In genomic region chrX:48507246-48507645, GRCh38 we compare ENCODE assay signal across 17 cellular contexts. TPM values are rescaled to one million over a fixed set of nuclear protein-coding genes. Genes with fewer than 3 reads are reported as not detected.
DNase-seq lines count a peak whose midpoint lies in the region; ATAC-seq, FAIRE-seq and TF ChIP-seq lines count a peak whose summit lies in the region.
"Had no signal": no experiment of that assay in that cellular context is flagged by ENCODE, and none has a peak within 500 bp of the region (broad histone marks: within the 10 kb centered on the region; RNA-seq: fewer than 3 reads in every experiment).

No MANE protein-coding gene starts in this region.

- POLR2A ChIA-PET in activated CD8-positive, alpha-beta T cell treated with anti-CD3 and anti-CD28 coated beads for 36 hours (lab: Charles Lee) = no interaction called here

- no peaks in the 10 kb centered on the region for H3K27me3 ChIP-seq in spleen (replicated peaks in 1 of 7)

- H3K9me3 ChIP-seq in kidney (ENCODE audit: control insufficient read depth in 1 of 2, low read length in 2 of 2) = no peaks in the 10 kb centered on the region
- H3K9me3 ChIP-seq in spleen = no peaks in the 10 kb centered on the region

- no peaks in the 10 kb centered on the region for H3K27me3 Mint-ChIP-seq in stimulated activated naive CD8-positive, alpha-beta T cell treated with anti-CD3 and anti-CD28 coated beads, Interleukin-15, Interleukin-2, amounts not matched to agents 100 ng/mL and 50 ng/mL, for 24 hours
- H3K27me3 Mint-ChIP-seq in activated CD8-positive, alpha-beta T cell treated with anti-CD3 and anti-CD28 coated beads for 36 hours = no peaks in the 10 kb centered on the region
- H3K27me3 Mint-ChIP-seq in type B pancreatic cell = no peaks in the 10 kb centered on the region

- H3K27ac ChIP-seq in kidney (ENCODE audit: low read depth in 2 of 2, low read length in 2 of 2) = no peak overlapping the region
- H3K27ac ChIP-seq in spleen = no peak overlapping the region

- H3K27ac Mint-ChIP-seq in stimulated activated naive CD8-positive, alpha-beta T cell treated with anti-CD3 and anti-CD28 coated beads, Interleukin-15, Interleukin-2, amounts not matched to agents 100 ng/mL and 50 ng/mL, for 24 hours = no peak overlapping the region
- H3K27ac Mint-ChIP-seq in activated CD8-positive, alpha-beta T cell treated with anti-CD3 and anti-CD28 coated beads for 36 hours = no peak overlapping the region
- H3K27ac Mint-ChIP-seq in type B pancreatic cell = no peak overlapping the region

- H3K36me3 ChIP-seq in kidney (ENCODE audit: control insufficient read depth in 1 of 2, insufficient read depth in 2 of 2, low read length in 2 of 2) = no peaks in the 10 kb centered on the region
- peaks cover 0 to 4% (median 0%) of the 10 kb centered on the region in 6 donors for H3K36me3 ChIP-seq in spleen

- no peak for FAIRE-seq in kidney (lab: Jason Lieb, UNC)
- FAIRE-seq: GM12892, H1 had no signal

- H3K4me3 Mint-ChIP-seq in stimulated activated naive CD8-positive, alpha-beta T cell treated with anti-CD3 and anti-CD28 coated beads, Interleukin-15, Interleukin-2, amounts not matched to agents 100 ng/mL and 50 ng/mL, for 24 hours = peak overlapping the region; percentile 32
- peak overlapping the region; percentile 33 for H3K4me3 Mint-ChIP-seq in activated CD8-positive, alpha-beta T cell treated with anti-CD3 and anti-CD28 coated beads for 36 hours
- no peak overlapping the region for H3K4me3 Mint-ChIP-seq in type B pancreatic cell

- peaks cover 5% of the 10 kb centered on the region in 2 donors for H3K4me1 ChIP-seq in kidney (ENCODE audit: control insufficient read depth in 1 of 2, insufficient read depth in 1 of 2, low read depth in 1 of 2, low read length in 2 of 2)
- peaks cover 0 to 18% (median 8%) of the 10 kb centered on the region in 6 donors for H3K4me1 ChIP-seq in spleen

- no peak for DNase-seq in stimulated activated naive CD8-positive, alpha-beta T cell treated with anti-CD3 and anti-CD28 coated beads, Interleukin-15, Interleukin-2, amounts not matched to agents 100 U/mL and 50 U/mL, for 24 hours
- DNase-seq in activated CD8-positive, alpha-beta T cell treated with anti-CD3 and anti-CD28 coated beads for 36 hours = no peak
- DNase-seq in kidney = peak; percentile 6
- DNase-seq in spleen = peak; percentile 13
- DNase-seq in OCI-M2 (lab: John Stamatoyannopoulos, UW; ENCODE audit: unreplicated experiment) = no peak
- DNase-seq in AG08396 (ENCODE audit: low spot score) = no peak
- DNase-seq in type B pancreatic cell (ENCODE audit: extremely low spot score, unreplicated experiment) = no peak
- DNase-seq: AML-193, MV-4-11, NCI-H1417, NCI-H187 treated with DMSO at 0.1 percent for 48 hours, NCI-H510A, NCI-H82 had no signal

- CTCF ChIA-PET in activated CD8-positive, alpha-beta T cell treated with anti-CD3 and anti-CD28 coated beads for 36 hours (lab: Charles Lee) = no interaction called here

- H3K36me3 Mint-ChIP-seq in stimulated activated naive CD8-positive, alpha-beta T cell treated with anti-CD3 and anti-CD28 coated beads, Interleukin-15, Interleukin-2, amounts not matched to agents 100 ng/mL and 50 ng/mL, for 24 hours (ENCODE audit: low read depth) = no peaks in the 10 kb centered on the region
- H3K36me3 Mint-ChIP-seq in activated CD8-positive, alpha-beta T cell treated with anti-CD3 and anti-CD28 coated beads for 36 hours (ENCODE audit: low read depth) = peaks cover 3% of the 10 kb centered on the region
- H3K36me3 Mint-ChIP-seq in type B pancreatic cell = no peaks in the 10 kb centered on the region

- H3K9ac ChIP-seq in kidney (ENCODE audit: low read length in 2 of 2) = no peak overlapping the region

- WGBS in spleen, 5 donors = 73 to 93% (median 88%) methylated on average over 5 of the region's 5 CpGs

- no peak for TF ChIP-seq POLR2A in spleen (IDR thresholded peaks at IDR 0.05)

- TF ChIP-seq CTCF in activated CD8-positive, alpha-beta T cell treated with anti-CD3 and anti-CD28 coated beads for 36 hours (IDR thresholded peaks at IDR 0.05) = no peak
- no peak for TF ChIP-seq CTCF in kidney (IDR thresholded peaks at IDR 0.05; ENCODE audit: borderline replicate concordance, extremely low read depth, insufficient read depth)
- no peak for TF ChIP-seq CTCF in spleen (IDR thresholded peaks at IDR 0.05 in 8 of 11, conservative IDR thresholded peaks at IDR 0.05 in 3 of 11)
- no peak for TF ChIP-seq CTCF in type B pancreatic cell (conservative IDR thresholded peaks at IDR 0.05)

- no peak for ATAC-seq in stimulated activated naive CD8-positive, alpha-beta T cell treated with anti-CD3 and anti-CD28 coated beads, Interleukin-15, Interleukin-2, amounts not matched to agents 100 U/mL and 50 U/mL, for 24 hours
- ATAC-seq in activated CD8-positive, alpha-beta T cell treated with anti-CD3 and anti-CD28 coated beads for 36 hours = no peak

- H3K9me3 Mint-ChIP-seq in stimulated activated naive CD8-positive, alpha-beta T cell treated with anti-CD3 and anti-CD28 coated beads, Interleukin-15, Interleukin-2, amounts not matched to agents 100 ng/mL and 50 ng/mL, for 24 hours = no peaks in the 10 kb centered on the region
- no peaks in the 10 kb centered on the region for H3K9me3 Mint-ChIP-seq in activated CD8-positive, alpha-beta T cell treated with anti-CD3 and anti-CD28 coated beads for 36 hours
- H3K9me3 Mint-ChIP-seq in type B pancreatic cell = no peaks in the 10 kb centered on the region

- intact Hi-C loops in activated CD8-positive, alpha-beta T cell treated with anti-CD3 and anti-CD28 coated beads for 36 hours (cut with micrococcal nuclease) = no loop called here
- intact Hi-C loops in kidney (cut with DNase I) (no loop called here), spleen (cut with DNase I; ENCODE audit: low total_unique reads) (no loop called here)

- peaks cover 15% of the 10 kb centered on the region for H3K4me1 Mint-ChIP-seq in stimulated activated naive CD8-positive, alpha-beta T cell treated with anti-CD3 and anti-CD28 coated beads, Interleukin-15, Interleukin-2, amounts not matched to agents 100 ng/mL and 50 ng/mL, for 24 hours (ENCODE audit: low read depth)
- peaks cover 22% of the 10 kb centered on the region for H3K4me1 Mint-ChIP-seq in activated CD8-positive, alpha-beta T cell treated with anti-CD3 and anti-CD28 coated beads for 36 hours (ENCODE audit: low read depth)
- H3K4me1 Mint-ChIP-seq in type B pancreatic cell (ENCODE audit: unreplicated experiment) = peaks cover 7% of the 10 kb centered on the region

- H3K4me3 ChIP-seq in kidney (ENCODE audit: low read length in 2 of 2) (no peak overlapping the region), spleen (no peak overlapping the region)

RNA-seq across cellular contexts. Expression of gene PORCN, which starts 1.5 kb away (rescaled TPM):
- 10 to 100 TPM; 13.9 to 16.9 TPM for total RNA-seq in activated CD8-positive, alpha-beta T cell treated with anti-CD3 and anti-CD28 coated beads for 36 hours
- 8.9 TPM for total RNA-seq in kidney
- 11.7 TPM for polyA plus RNA-seq in kidney (ENCODE audit: insufficient read depth, low read depth, low replicate concordance)
- 10 to 100 TPM in 5 of 7 donors, 1 to 10 TPM in 2; 9.8 to 20.8 (median 14.2) TPM for total RNA-seq in spleen
- 1 to 10 TPM; 5.0 to 8.8 (median 7.3) TPM for polyA plus RNA-seq in spleen
- total RNA-seq in type B pancreatic cell (ENCODE audit: low replicate concordance) = 3.6 and 10.0 TPM in 2 replicates

RNA-seq across cellular contexts. Expression of gene EBP, which starts 14.4 kb away (rescaled TPM):
- 100 to 1,000 TPM; 159 to 164 TPM for total RNA-seq in activated CD8-positive, alpha-beta T cell treated with anti-CD3 and anti-CD28 coated beads for 36 hours
- 33.8 TPM for total RNA-seq in kidney
- polyA plus RNA-seq in kidney (ENCODE audit: insufficient read depth, low read depth, low replicate concordance) = 164 TPM
- total RNA-seq in spleen = 10 to 100 TPM; 25.1 to 36.3 (median 32.0) TPM
- polyA plus RNA-seq in spleen = 10 to 100 TPM; 46.4 to 62.3 (median 57.8) TPM
- 79.8 and 95.9 TPM in 2 replicates for total RNA-seq in type B pancreatic cell (ENCODE audit: low replicate concordance)

RNA-seq across cellular contexts. Expression of gene FTSJ1, which starts 31.2 kb away (rescaled TPM):
- total RNA-seq in activated CD8-positive, alpha-beta T cell treated with anti-CD3 and anti-CD28 coated beads for 36 hours = 10 to 100 TPM; 73.3 to 82.9 TPM
- 33.9 TPM for total RNA-seq in kidney
- 30.6 TPM for polyA plus RNA-seq in kidney (ENCODE audit: insufficient read depth, low read depth, low replicate concordance)
- 10 to 100 TPM; 27.1 to 58.6 (median 38.5) TPM for total RNA-seq in spleen
- polyA plus RNA-seq in spleen = 10 to 100 TPM; 36.6 to 47.4 (median 41.0) TPM
- total RNA-seq in type B pancreatic cell (ENCODE audit: low replicate concordance) = 35.3 and 46.4 TPM in 2 replicates

RNA-seq across cellular contexts. Expression of gene TBC1D25, which starts 32.3 kb away (rescaled TPM):
- 10 to 100 TPM; 11.4 to 11.9 TPM for total RNA-seq in activated CD8-positive, alpha-beta T cell treated with anti-CD3 and anti-CD28 coated beads for 36 hours
- 16.3 TPM for total RNA-seq in kidney
- polyA plus RNA-seq in kidney (ENCODE audit: insufficient read depth, low read depth, low replicate concordance) = 6.0 TPM
- total RNA-seq in spleen = 10 to 100 TPM; 12.4 to 19.1 (median 16.2) TPM
- 1 to 10 TPM; 4.0 to 8.3 (median 6.1) TPM for polyA plus RNA-seq in spleen
- 10.6 and 12.8 TPM in 2 replicates for total RNA-seq in type B pancreatic cell (ENCODE audit: low replicate concordance)

RNA-seq across cellular contexts. Expression of gene SLC38A5, which starts 37.2 kb away (rescaled TPM):
- 10 to 100 TPM; 82.1 to 92.6 TPM for total RNA-seq in activated CD8-positive, alpha-beta T cell treated with anti-CD3 and anti-CD28 coated beads for 36 hours
- total RNA-seq in kidney (8.3 TPM), spleen (10 to 100 TPM; 11.3 to 57.4 (median 21.1) TPM), type B pancreatic cell (ENCODE audit: low replicate concordance) (1.8 and 4.6 TPM in 2 replicates)
- polyA plus RNA-seq in kidney (ENCODE audit: insufficient read depth, low read depth, low replicate concordance) (2.9 TPM), spleen (10 to 100 TPM; 20.2 to 30.4 (median 23.5) TPM)
- total RNA-seq: SK-MEL-5 had no signal

Comparison
In these comparisons a context has a peak if more than half of its experiments do, and no peak if none do; other contexts are left out.
1. DNase-seq: peak in kidney (single experiment) and spleen (single experiment); none in stimulated activated naive CD8-positive, alpha-beta T cell treated with anti-CD3 and anti-CD28 coated beads, Interleukin-15, Interleukin-2, amounts not matched to agents 100 U/mL and 50 U/mL, for 24 hours (single experiment), activated CD8-positive, alpha-beta T cell treated with anti-CD3 and anti-CD28 coated beads for 36 hours (single experiment), OCI-M2 (single experiment), AG08396 (single experiment) and type B pancreatic cell (single experiment).